Comparison of ENCODE assay signal across 1 cellular context in the genomic region with DNA sequence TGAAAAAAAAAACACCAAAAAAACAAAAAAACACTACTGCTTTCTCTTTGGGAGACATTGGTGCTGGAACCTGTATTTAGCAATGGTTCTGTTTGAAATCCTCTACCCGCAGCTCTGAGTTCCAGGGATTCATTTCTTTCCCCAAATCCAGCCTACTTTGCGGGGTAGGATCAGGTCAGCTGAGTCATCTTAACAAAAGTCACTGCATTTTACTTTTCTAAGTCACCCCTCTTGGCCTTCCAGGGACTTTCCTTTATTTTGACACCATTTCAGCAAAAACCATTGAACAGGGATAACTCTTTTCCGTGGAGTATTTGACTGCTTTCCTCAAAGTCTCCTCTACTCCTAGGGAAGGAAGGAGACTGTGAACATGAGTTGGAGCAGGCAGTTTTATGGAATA.
TF ChIP-seq lines count a peak whose summit lies in the region.

No MANE protein-coding gene starts in this region.

TF ChIP-seq in GM12878, 131 proteins besides CTCF, POLR2A, EP300 and RAD21:
- TF ChIP-seq HDGF (IDR thresholded peaks at IDR 0.05), result no peak
- TF ChIP-seq SIN3A (IDR thresholded peaks at IDR 0.05; ENCODE audit: low read depth, low read length), result no peak
- no peak for TF ChIP-seq ZNF207 (IDR thresholded peaks at IDR 0.05; ENCODE audit: borderline replicate concordance)
- TF ChIP-seq IRF4 (IDR thresholded peaks at IDR 0.05; ENCODE audit: low read depth, low read length), result no peak
- no peak for TF ChIP-seq MTA2 (IDR thresholded peaks at IDR 0.05; ENCODE audit: low read depth)
- TF ChIP-seq SPI1 (IDR thresholded peaks at IDR 0.05; ENCODE audit: borderline replicate concordance, insufficient read depth, low read depth, low read length), result 0 out of 2 replicates have a peak, but pooled peaks have one; percentile 2
- TF ChIP-seq TARDBP (IDR thresholded peaks at IDR 0.05; ENCODE audit: borderline replicate concordance), result no peak
- TF ChIP-seq ZBTB4 (CRISPR knock-in tag; IDR thresholded peaks at IDR 0.05), result no peak
